26 cellular contexts compared by ENCODE assay signal in the genomic region with DNA sequence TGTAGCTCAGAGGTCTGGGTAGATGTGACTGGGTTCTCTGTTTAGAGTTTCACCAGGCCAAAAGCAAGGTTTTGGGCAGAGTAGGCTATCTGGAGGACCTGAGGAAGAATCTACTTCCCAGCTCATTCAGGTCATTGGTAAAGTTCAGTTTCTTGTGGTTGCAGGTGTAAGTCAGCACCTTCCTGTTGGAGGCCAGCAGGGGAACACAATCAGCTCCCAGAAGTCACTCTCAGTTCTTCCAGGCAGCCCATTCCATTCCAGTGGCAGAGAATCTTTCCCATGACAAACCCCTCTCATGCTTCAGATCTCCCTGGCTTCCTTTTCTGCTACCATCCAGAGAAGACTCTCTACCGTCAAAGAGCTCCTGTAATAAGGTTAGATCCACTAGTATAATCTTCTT.
"Had no signal": no experiment of that assay in that cellular context is flagged by ENCODE, and none has a peak within 500 bp of the region (broad histone marks: within the 10 kb centered on the region; RNA-seq: fewer than 3 reads in every experiment).

No MANE protein-coding gene starts in this region.

- H3K9me3 Mint-ChIP-seq: activated T-cell treated with anti-CD3 and anti-CD28 coated beads, Interleukin-2, amount 50 U/mL, for 24 hours; activated T-helper 1 cell treated with anti-CD3 and anti-CD28 coated beads, Interleukin-12 subunit alpha, Interleukin-12 subunit beta, Interleukin-2, Interleukin-4 antibody, amounts not matched to agents 30 ng/mL and 10 ng/mL and 1 ng/mL, durations not matched to agents 14 hours and 24 hours and 36 hours had no signal

- H3K27ac Mint-ChIP-seq: activated CD8-positive, alpha-beta memory T cell treated with anti-CD3 and anti-CD28 coated beads, Interleukin-2, amount 10 ng/mL, durations not matched to agents 7 days and 5 days; activated naive CD4-positive, alpha-beta T cell treated with anti-CD3 and anti-CD28 coated beads, Interleukin-2, amount 50 U/mL, for 24 hours; activated T-cell treated with anti-CD3 and anti-CD28 coated beads, Interleukin-2, amount 50 U/mL, for 24 hours; activated T-helper 1 cell treated with anti-CD3 and anti-CD28 coated beads, Interleukin-12 subunit alpha, Interleukin-12 subunit beta, Interleukin-2, Interleukin-4 antibody, amounts not matched to agents 30 ng/mL and 10 ng/mL and 1 ng/mL, durations not matched to agents 14 hours and 24 hours and 36 hours had no signal

- H3K9me3 ChIP-seq: MG63, SJSA1 had no signal

- H3K27ac ChIP-seq: KMS-11, SJSA1 had no signal

- H3K36me3 ChIP-seq: MG63, SJSA1 had no signal

- H3K4me1 ChIP-seq: SJSA1 had no signal

- H3K4me3 Mint-ChIP-seq: activated CD8-positive, alpha-beta memory T cell treated with anti-CD3 and anti-CD28 coated beads, Interleukin-2, amount 10 ng/mL, durations not matched to agents 7 days and 5 days; activated naive CD4-positive, alpha-beta T cell treated with anti-CD3 and anti-CD28 coated beads, Interleukin-2, amount 50 U/mL, for 24 hours; activated T-cell treated with anti-CD3 and anti-CD28 coated beads, Interleukin-2, amount 50 U/mL, for 24 hours; activated T-helper 1 cell treated with anti-CD3 and anti-CD28 coated beads, Interleukin-12 subunit alpha, Interleukin-12 subunit beta, Interleukin-2, Interleukin-4 antibody, amounts not matched to agents 30 ng/mL and 10 ng/mL and 1 ng/mL, durations not matched to agents 14 hours and 24 hours and 36 hours had no signal

- H3K4me1 Mint-ChIP-seq: activated CD8-positive, alpha-beta memory T cell treated with anti-CD3 and anti-CD28 coated beads, Interleukin-2, amount 10 ng/mL, durations not matched to agents 7 days and 5 days; activated naive CD4-positive, alpha-beta T cell treated with anti-CD3 and anti-CD28 coated beads, Interleukin-2, amount 50 U/mL, for 24 hours had no signal

- H3K4me3 ChIP-seq: MG63, SJSA1 had no signal

- H3K9ac ChIP-seq: KMS-11 had no signal

- DNase-seq: activated CD4-positive, alpha-beta T cell treated with anti-CD3 and anti-CD28 coated beads for 48 hours; activated CD4-positive, alpha-beta T cell treated with anti-CD3 and anti-CD28 coated beads, Interleukin-2, amount 50 U/mL, for 4 hours; activated CD4-positive, CD25-positive, alpha-beta regulatory T cell treated with anti-CD3 and anti-CD28 coated beads, Interleukin-2, amount 50 U/mL, for 72 hours; activated CD8-positive, alpha-beta memory T cell treated with anti-CD3 and anti-CD28 coated beads, Interleukin-2, amount 10 ng/mL, durations not matched to agents 7 days and 5 days; activated effector memory CD4-positive, alpha-beta T cell treated with Interleukin-2 at 50 U/mL for 16 hours; activated naive CD4-positive, alpha-beta T cell; activated T-cell treated with anti-CD3 and anti-CD28 coated beads, Interleukin-2, amount 50 U/mL, for 24 hours; aorta; central memory CD4-positive, alpha-beta T cell; MG63; NCI-H1417; NCI-H1930; NCI-H2171 treated with DMSO at 0.1 percent for 48 hours; NCI-H226; NCI-H510A treated with DMSO at 0.1 percent for 48 hours; NCI-H69; PC-3; SHP77; SW 1271 had no signal

- H3K27me3 Mint-ChIP-seq: activated CD8-positive, alpha-beta memory T cell treated with anti-CD3 and anti-CD28 coated beads, Interleukin-2, amount 10 ng/mL, durations not matched to agents 7 days and 5 days; activated naive CD4-positive, alpha-beta T cell treated with anti-CD3 and anti-CD28 coated beads, Interleukin-2, amount 50 U/mL, for 24 hours; activated T-cell treated with anti-CD3 and anti-CD28 coated beads, Interleukin-2, amount 50 U/mL, for 24 hours had no signal

- H3K27me3 ChIP-seq: MG63, SJSA1 had no signal

- ATAC-seq: activated CD8-positive, alpha-beta memory T cell treated with anti-CD3 and anti-CD28 coated beads, Interleukin-2, amount 10 ng/mL, durations not matched to agents 7 days and 5 days; PC-3; SK-N-SH treated with all-trans-retinoic acid at 6 μM for 48 hours had no signal

- FAIRE-seq: bronchial epithelial cell, RCC 7860 had no signal

- H3K36me3 Mint-ChIP-seq: activated CD8-positive, alpha-beta memory T cell treated with anti-CD3 and anti-CD28 coated beads, Interleukin-2, amount 10 ng/mL, durations not matched to agents 7 days and 5 days; activated naive CD4-positive, alpha-beta T cell treated with anti-CD3 and anti-CD28 coated beads, Interleukin-2, amount 50 U/mL, for 24 hours had no signal

- H3K4me2 ChIP-seq: KMS-11 had no signal
